8 cellular contexts compared by ENCODE assay signal in genomic region chr5:168409601-168410458, GRCh38.
DNase-seq lines count a peak whose midpoint lies in the region; ATAC-seq and TF ChIP-seq lines count a peak whose summit lies in the region.

No MANE protein-coding gene starts in this region.

- intact Hi-C loops in activated CD8-positive, alpha-beta T cell treated with anti-CD3 and anti-CD28 coated beads for 36 hours (cut with micrococcal nuclease), result no loop called here

- peaks cover 19% of the 10 kb centered on the region for H3K27me3 Mint-ChIP-seq in activated CD8-positive, alpha-beta T cell treated with anti-CD3 and anti-CD28 coated beads for 36 hours

- TF ChIP-seq CTCF in GM10248 (IDR thresholded peaks at IDR 0.05; ENCODE audit: control extremely low read depth, extremely low read depth, low read depth, missing control alignments), result no peak
- TF ChIP-seq CTCF in activated CD8-positive, alpha-beta T cell treated with anti-CD3 and anti-CD28 coated beads for 36 hours (IDR thresholded peaks at IDR 0.05), result no peak

- no peaks in the 10 kb centered on the region for H3K9me3 Mint-ChIP-seq in activated CD8-positive, alpha-beta T cell treated with anti-CD3 and anti-CD28 coated beads for 36 hours

- POLR2A ChIA-PET in GM10248 (lab: Yijun Ruan, JAX), result no interaction called here
- POLR2A ChIA-PET in activated CD8-positive, alpha-beta T cell treated with anti-CD3 and anti-CD28 coated beads for 36 hours (lab: Charles Lee), result no interaction called here

- H3K4me3 Mint-ChIP-seq in activated CD8-positive, alpha-beta T cell treated with anti-CD3 and anti-CD28 coated beads for 36 hours, result no peak overlapping the region

- H3K4me1 Mint-ChIP-seq in activated CD8-positive, alpha-beta T cell treated with anti-CD3 and anti-CD28 coated beads for 36 hours (ENCODE audit: low read depth), result peaks cover 16% of the 10 kb centered on the region

- ATAC-seq in HG03439 (IDR thresholded peaks at IDR 0.05; ENCODE audit: unreplicated experiment), result peak; percentile 56
- ATAC-seq in activated CD8-positive, alpha-beta T cell treated with anti-CD3 and anti-CD28 coated beads for 36 hours, result peak; percentile 77

- no peaks in the 10 kb centered on the region for H3K36me3 Mint-ChIP-seq in activated CD8-positive, alpha-beta T cell treated with anti-CD3 and anti-CD28 coated beads for 36 hours (ENCODE audit: low read depth)

- no peak overlapping the region for H3K27ac Mint-ChIP-seq in activated CD8-positive, alpha-beta T cell treated with anti-CD3 and anti-CD28 coated beads for 36 hours

- peak; percentile 38 for DNase-seq in GM10248 (ENCODE audit: extremely low spot score)
- DNase-seq in activated CD8-positive, alpha-beta T cell treated with anti-CD3 and anti-CD28 coated beads for 36 hours, result peak; percentile 47
- peak; percentile 87 for DNase-seq in iris pigment epithelial cell (ENCODE audit: low read depth)
- no peak for DNase-seq in COLO668 (lab: John Stamatoyannopoulos, UW; ENCODE audit: unreplicated experiment)
- DNase-seq in NCI-H345 (lab: John Stamatoyannopoulos, UW), result no peak
- DNase-seq in SKM-1 (lab: John Stamatoyannopoulos, UW; ENCODE audit: unreplicated experiment), result no peak
- DNase-seq in SKM-1 treated with dmso at 0.1 percent for 144 hours (lab: John Stamatoyannopoulos, UW; ENCODE audit: unreplicated experiment), result no peak

- CTCF ChIA-PET in GM10248 (lab: Yijun Ruan, JAX), result interaction anchor here (2.4 kb wide), 1 partner anchor 9 kb away, joined by 9 read pairs; no protein-coding TSS in a partner anchor
- CTCF ChIA-PET in activated CD8-positive, alpha-beta T cell treated with anti-CD3 and anti-CD28 coated beads for 36 hours (lab: Charles Lee), result no interaction called here

Comparison
In these comparisons a context has a peak if more than half of its experiments do, and no peak if none do; other contexts are left out.
1. DNase-seq: peak in GM10248 (single experiment), activated CD8-positive, alpha-beta T cell treated with anti-CD3 and anti-CD28 coated beads for 36 hours (single experiment) and iris pigment epithelial cell (single experiment); none in COLO668 (single experiment), NCI-H345 (single experiment), SKM-1 (single experiment) and SKM-1 treated with dmso at 0.1 percent for 144 hours (single experiment).